ENCODE assay signal across 25 cellular contexts in genomic region chr14:94509356-94509755, GRCh38. TPM values are rescaled to one million over a fixed set of nuclear protein-coding genes. Genes with fewer than 3 reads are reported as not detected.
"Had no signal": no experiment of that assay in that cellular context is flagged by ENCODE, and none has a peak within 500 bp of the region (broad histone marks: within the 10 kb centered on the region; RNA-seq: fewer than 3 reads in every experiment).

A gene with protein sequence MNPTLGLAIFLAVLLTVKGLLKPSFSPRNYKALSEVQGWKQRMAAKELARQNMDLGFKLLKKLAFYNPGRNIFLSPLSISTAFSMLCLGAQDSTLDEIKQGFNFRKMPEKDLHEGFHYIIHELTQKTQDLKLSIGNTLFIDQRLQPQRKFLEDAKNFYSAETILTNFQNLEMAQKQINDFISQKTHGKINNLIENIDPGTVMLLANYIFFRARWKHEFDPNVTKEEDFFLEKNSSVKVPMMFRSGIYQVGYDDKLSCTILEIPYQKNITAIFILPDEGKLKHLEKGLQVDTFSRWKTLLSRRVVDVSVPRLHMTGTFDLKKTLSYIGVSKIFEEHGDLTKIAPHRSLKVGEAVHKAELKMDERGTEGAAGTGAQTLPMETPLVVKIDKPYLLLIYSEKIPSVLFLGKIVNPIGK (minus strand): TSS chr14:94509469. CDS start chr14:94498397, 11,072 bp downstream.

- H3K4me1 Mint-ChIP-seq: IgD-negative memory B cell had no signal

- H3K27me3 Mint-ChIP-seq: IgD-negative memory B cell had no signal

- H3K4me3 Mint-ChIP-seq: IgD-negative memory B cell had no signal

- H3K9me3 ChIP-seq: SK-N-SH had no signal

- H3K4me2 ChIP-seq: KMS-11, SK-N-SH had no signal

- FAIRE-seq: K562, RCC 7860 had no signal

- H3K9ac ChIP-seq: KMS-11, SK-N-SH had no signal

- DNase-seq: Kasumi-1, MM.1S, NCI-H1092 treated with DMSO at 0.1 percent for 48 hours, NCI-H1436, NCI-H187, NCI-H2029, NCI-H2081 treated with DMSO at 0.1 percent for 48 hours, NCI-H2171, NCI-H226, NCI-H446, NCI-H510A, NCI-H524 treated with DMSO at 0.1 percent for 48 hours, NCI-H69, NCI-H774, RPMI8226, SHP77, SK-N-SH, SW 1271 had no signal

- H3K27ac ChIP-seq: KMS-11 had no signal

- H3K36me3 Mint-ChIP-seq: IgD-negative memory B cell had no signal

- H3K9me3 Mint-ChIP-seq: IgD-negative memory B cell had no signal

- H3K27ac Mint-ChIP-seq: IgD-negative memory B cell had no signal

- ATAC-seq: K562 had no signal

- H3K4me3 ChIP-seq: K562 had no signal

RNA-seq across cellular contexts. Expression of the gene that starts here (rescaled TPM):
- total RNA-seq: HT1080, K562, M059J, SK-MEL-5 had no signal
- polyA plus RNA-seq: IgD-negative memory B cell, K562, SK-N-SH had no signal
